In genomic region chr20:21103582-21104465, GRCh38 we compare ENCODE assay signal across 9 cellular contexts.
DNase-seq lines count a peak whose midpoint lies in the region; ATAC-seq lines count a peak whose summit lies in the region.
"Had no signal": no experiment of that assay in that cellular context is flagged by ENCODE, and none has a peak within 500 bp of the region (broad histone marks: within the 10 kb centered on the region; RNA-seq: fewer than 3 reads in every experiment).

No MANE protein-coding gene starts in this region.

- H3K4me3 Mint-ChIP-seq in stimulated activated naive B cell treated with anti-CD40 and anti-IgM and Interleukin-4, amounts not matched to agents 10 μg/mL and 1 μg/mL and 100 μg/mL, for 72 hours = no peak overlapping the region

- no peak for ATAC-seq in stimulated activated naive B cell treated with anti-CD40 and anti-IgM and Interleukin-4, amounts not matched to agents 10 μg/mL and 1 μg/mL and 100 μg/mL, for 72 hours (replicated peaks)

- DNase-seq in activated CD8-positive, alpha-beta memory T cell treated with anti-CD3 and anti-CD28 coated beads, Interleukin-2, amount 50 U/mL, for 48 hours = peak; percentile 55
- no peak for DNase-seq in activated CD8-positive, alpha-beta memory T cell treated with anti-CD3 and anti-CD28 coated beads for 24 hours
- DNase-seq in RPMI8226 = peak; percentile 13
- peak; percentile 8 for DNase-seq in germinal center (ENCODE audit: low spot score)
- no peak for DNase-seq in stimulated activated naive B cell treated with anti-CD40 and anti-IgM and Interleukin-4, amounts not matched to agents 10 μg/mL and 1 μg/mL and 100 μg/mL, for 72 hours
- no peak for DNase-seq in DMS153 (lab: John Stamatoyannopoulos, UW)
- no peak for DNase-seq in NCI-H2227 (lab: John Stamatoyannopoulos, UW; ENCODE audit: unreplicated experiment)
- no peak for DNase-seq in putamen (ENCODE audit: low spot score)
- DNase-seq: NCI-H2081 treated with DMSO at 0.1 percent for 48 hours had no signal

- peaks cover 63 to 85% of the 10 kb centered on the region in 2 donors for H3K27me3 Mint-ChIP-seq in stimulated activated naive B cell treated with anti-CD40 and anti-IgM and Interleukin-4, amounts not matched to agents 10 μg/mL and 1 μg/mL and 100 μg/mL, for 72 hours

- H3K4me1 Mint-ChIP-seq in stimulated activated naive B cell treated with anti-CD40 and anti-IgM and Interleukin-4, amounts not matched to agents 10 μg/mL and 1 μg/mL and 100 μg/mL, for 72 hours = peaks cover 18 to 45% of the 10 kb centered on the region in 2 donors

- H3K9me3 Mint-ChIP-seq in stimulated activated naive B cell treated with anti-CD40 and anti-IgM and Interleukin-4, amounts not matched to agents 10 μg/mL and 1 μg/mL and 100 μg/mL, for 72 hours = peaks cover 0 to 2% of the 10 kb centered on the region in 2 donors

- H3K27ac Mint-ChIP-seq in stimulated activated naive B cell treated with anti-CD40 and anti-IgM and Interleukin-4, amounts not matched to agents 10 μg/mL and 1 μg/mL and 100 μg/mL, for 72 hours = peak overlapping the region; percentile 42

- peaks cover 3 to 4% of the 10 kb centered on the region in 2 donors for H3K36me3 Mint-ChIP-seq in stimulated activated naive B cell treated with anti-CD40 and anti-IgM and Interleukin-4, amounts not matched to agents 10 μg/mL and 1 μg/mL and 100 μg/mL, for 72 hours

Comparison
In these comparisons a context has a peak if more than half of its experiments do, and no peak if none do; other contexts are left out.
1. DNase-seq: peak in activated CD8-positive, alpha-beta memory T cell treated with anti-CD3 and anti-CD28 coated beads, Interleukin-2, amount 50 U/mL, for 48 hours (single experiment), RPMI8226 (single experiment) and germinal center (single experiment); none in activated CD8-positive, alpha-beta memory T cell treated with anti-CD3 and anti-CD28 coated beads for 24 hours (single experiment), stimulated activated naive B cell treated with anti-CD40 and anti-IgM and Interleukin-4, amounts not matched to agents 10 μg/mL and 1 μg/mL and 100 μg/mL, for 72 hours (single experiment), DMS153 (single experiment), NCI-H2227 (single experiment) and putamen (single experiment).